Comparison of ENCODE assay signal across 17 cellular contexts in genomic region chr14:105498430-105499255, GRCh38. TPM values are rescaled to one million over a fixed set of nuclear protein-coding genes. Genes with fewer than 3 reads are reported as not detected.
DNase-seq lines count a peak whose midpoint lies in the region; ATAC-seq, FAIRE-seq and TF ChIP-seq lines count a peak whose summit lies in the region.
"Had no signal": no experiment of that assay in that cellular context is flagged by ENCODE, and none has a peak within 500 bp of the region (broad histone marks: within the 10 kb centered on the region; RNA-seq: fewer than 3 reads in every experiment).

No MANE protein-coding gene starts in this region.

- DNase-seq in A549 (ENCODE audit: low read depth in 1 of 2, low spot score in 1 of 2) (no peak), H9 (peak; percentile 39), neural crest cell (ENCODE audit: low read depth, low spot score) (no peak), epidermal melanocyte (ENCODE audit: insufficient read length, low spot score) (no peak), G401 (ENCODE audit: low spot score) (no peak), NCI-H226 (no peak)
- no peak for DNase-seq in effector memory CD8-positive, alpha-beta T cell
- DNase-seq: activated CD8-positive, alpha-beta T cell treated with anti-CD3 and anti-CD28 coated beads for 36 hours; activated gamma-delta T cell treated with Interleukin-2 at 50 U/mL for 16 hours; AML-193; DND-41; mesendoderm; NCI-H187 treated with DMSO at 0.1 percent for 48 hours had no signal

- 93% methylated on average over 28 of the region's 36 CpGs for WGBS in A549 (ENCODE audit: missing lambda C conversion rate)
- WGBS in H9 (ENCODE audit: extremely low coverage, insufficient read length, low lambda C conversion rate): no CpG with 5 or more reads among the region's 36 CpGs

- no peak overlapping the region for H3K9ac ChIP-seq in H9 (ENCODE audit: extremely low read depth, insufficient read length, low read length)

- no peak for TF ChIP-seq POLR2A in A549 (IDR thresholded peaks at IDR 0.05; ENCODE audit: low read length)

- no peak overlapping the region for H3T11ph ChIP-seq in H9 (ENCODE audit: low read length)

- no peak overlapping the region for H3K4me3 Mint-ChIP-seq in H9
- peak overlapping the region in 1 of 2 donors; percentile 12 for H3K4me3 Mint-ChIP-seq in effector memory CD8-positive, alpha-beta T cell
- peak overlapping the region; percentile 65 for H3K4me3 Mint-ChIP-seq in neural crest cell
- H3K4me3 Mint-ChIP-seq: activated CD8-positive, alpha-beta T cell treated with anti-CD3 and anti-CD28 coated beads for 36 hours had no signal

- H3K9me3 ChIP-seq in A549 (no peaks in the 10 kb centered on the region), H9 (ENCODE audit: control insufficient read depth, low read depth, low read length) (no peaks in the 10 kb centered on the region)
- H3K9me3 ChIP-seq: vagina had no signal

- H3K14ac ChIP-seq in H9 (ENCODE audit: insufficient read depth, low read length): no peak overlapping the region

- H3K18ac ChIP-seq in H9 (ENCODE audit: insufficient read length, low read depth, low read length): no peak overlapping the region

- no peaks in the 10 kb centered on the region for H3K27me3 ChIP-seq in H9 (ENCODE audit: insufficient read depth, low read length)
- H3K27me3 ChIP-seq: vagina had no signal

- no peak overlapping the region for H2BK120ac ChIP-seq in H9 (ENCODE audit: low read depth, low read length, poor library complexity, severe bottlenecking)

- no peak overlapping the region for H3K27ac ChIP-seq in A549
- H3K27ac ChIP-seq in H9 (ENCODE audit: insufficient read length, low read depth, low read length): no peak overlapping the region
- H3K27ac ChIP-seq: vagina had no signal

- peak in 1 of 2 experiments; percentile 0; a peak in 2 of 6 replicates for ATAC-seq in A549
- no peak for ATAC-seq in effector memory CD8-positive, alpha-beta T cell (replicated peaks)
- ATAC-seq in HG02840 (IDR thresholded peaks at IDR 0.05; ENCODE audit: low FRiP score, unreplicated experiment): no peak
- ATAC-seq: activated CD8-positive, alpha-beta T cell treated with anti-CD3 and anti-CD28 coated beads for 36 hours had no signal

- H2BK20ac ChIP-seq in H9 (ENCODE audit: low read depth, low read length, poor library complexity, severe bottlenecking): no peak overlapping the region

- CTCF ChIA-PET in A549 (lab: Yijun Ruan, JAX): interaction anchor here (0.5 to 4.4 kb wide), 5 partner anchors 9 to 128 kb away, joined by 3 to 15 read pairs (median 6); no protein-coding TSS in a partner anchor

- no peak for TF ChIP-seq RAD21 in A549 (conservative IDR thresholded peaks at IDR 0.05 in 1 of 2, IDR thresholded peaks at IDR 0.05 in 1 of 2)

- no peak overlapping the region for H4K91ac ChIP-seq in H9 (ENCODE audit: insufficient read length, low read depth, low read length)

- peaks cover 2% of the 10 kb centered on the region; the same call in 1 of the 2 replicates for H3K27me3 Mint-ChIP-seq in H9 (ENCODE audit: low read depth)
- H3K27me3 Mint-ChIP-seq in effector memory CD8-positive, alpha-beta T cell: peaks cover 0 to 11% of the 10 kb centered on the region in 2 donors
- H3K27me3 Mint-ChIP-seq in neural crest cell (ENCODE audit: low read depth): peaks cover 10% of the 10 kb centered on the region

- no peak overlapping the region for H2BK12ac ChIP-seq in H9 (ENCODE audit: insufficient read length, low read depth, low read length)

- H3K9me3 Mint-ChIP-seq in H9 (peaks cover 0 to 3% of the 10 kb centered on the region in 2 experiments; a peak in 1 of 5 replicates), neural crest cell (no peaks in the 10 kb centered on the region)
- no peaks in the 10 kb centered on the region for H3K9me3 Mint-ChIP-seq in effector memory CD8-positive, alpha-beta T cell
- H3K9me3 Mint-ChIP-seq: activated CD8-positive, alpha-beta T cell treated with anti-CD3 and anti-CD28 coated beads for 36 hours had no signal

- H3K4me3 ChIP-seq in A549: no peak overlapping the region
- H3K4me3 ChIP-seq: vagina had no signal

- H3K4me2 ChIP-seq in A549 (no peak overlapping the region), H9 (ENCODE audit: insufficient read depth, insufficient read length, low read length) (no peak overlapping the region)

- H2AFZ ChIP-seq in H9 (ENCODE audit: low read length): no peak overlapping the region

- no peaks in the 10 kb centered on the region for H4K20me1 ChIP-seq in H9 (ENCODE audit: control insufficient read depth, insufficient read depth, insufficient read length)

- H3K4me1 Mint-ChIP-seq in H9: peaks cover 0 to 4% of the 10 kb centered on the region in 2 experiments; a peak in 2 of 4 replicates
- peaks cover 0 to 5% of the 10 kb centered on the region in 2 donors for H3K4me1 Mint-ChIP-seq in effector memory CD8-positive, alpha-beta T cell (ENCODE audit: low read depth in 2 of 2)
- peaks cover 20% of the 10 kb centered on the region for H3K4me1 Mint-ChIP-seq in neural crest cell

- no peak overlapping the region for H4K5ac ChIP-seq in H9 (ENCODE audit: insufficient read length, low read depth, low read length)

- no peak overlapping the region for H2AK5ac ChIP-seq in H9 (ENCODE audit: insufficient read length, low read length)

- H3K4ac ChIP-seq in H9 (ENCODE audit: low read depth, low read length): no peak overlapping the region

- no peak overlapping the region for H2BK15ac ChIP-seq in H9 (ENCODE audit: low read depth, low read length)

- no peak overlapping the region for H4K8ac ChIP-seq in H9 (replicated peaks; ENCODE audit: insufficient read length, low read depth, low read length)

- H3K36me3 Mint-ChIP-seq in H9 (ENCODE audit: insufficient read depth in 1 of 3, low read depth in 3 of 3): peaks cover 0 to under 1% (median 0%) of the 10 kb centered on the region in 3 experiments; a peak in 2 of 7 replicates
- H3K36me3 Mint-ChIP-seq in effector memory CD8-positive, alpha-beta T cell (ENCODE audit: insufficient read depth): peaks cover 95% of the 10 kb centered on the region
- H3K36me3 Mint-ChIP-seq in neural crest cell (ENCODE audit: low read depth): no peaks in the 10 kb centered on the region

- H3K4me1 ChIP-seq in A549 (no peaks in the 10 kb centered on the region), H9 (ENCODE audit: insufficient read depth, low read length) (no peaks in the 10 kb centered on the region)
- H3K4me1 ChIP-seq: vagina had no signal

- peak overlapping the region in 2 of 3 experiments; percentile 35 to 55; a peak in 1 of 7 replicates for H3K27ac Mint-ChIP-seq in H9
- peak overlapping the region; percentile 60 to 92 for H3K27ac Mint-ChIP-seq in effector memory CD8-positive, alpha-beta T cell
- H3K27ac Mint-ChIP-seq in neural crest cell (ENCODE audit: unreplicated experiment): peak overlapping the region; percentile 88
- H3K27ac Mint-ChIP-seq: activated CD8-positive, alpha-beta T cell treated with anti-CD3 and anti-CD28 coated beads for 36 hours; progenitor cell of endocrine pancreas had no signal

- H3K23ac ChIP-seq in H9 (ENCODE audit: insufficient read length, low read depth, low read length): no peak overlapping the region

- H2BK5ac ChIP-seq in H9 (ENCODE audit: insufficient read length, low read length): no peak overlapping the region

- no peak for FAIRE-seq in A549 (lab: Jason Lieb, UNC)
- FAIRE-seq: GM19239 had no signal

- TF ChIP-seq CTCF in A549 (IDR thresholded peaks at IDR 0.05) (no peak), H9 (conservative IDR thresholded peaks at IDR 0.05) (no peak), neural crest cell (conservative IDR thresholded peaks at IDR 0.05) (no peak)

- H3K79me2 ChIP-seq in H9 (ENCODE audit: insufficient read depth, low read length): no peaks in the 10 kb centered on the region

- H3K56ac ChIP-seq in H9 (ENCODE audit: insufficient read length, low read depth, low read length): no peak overlapping the region

- no peak for TF ChIP-seq EP300 in A549 (IDR thresholded peaks at IDR 0.05)

- no peaks in the 10 kb centered on the region for H3K79me1 ChIP-seq in H9 (ENCODE audit: insufficient read depth, low read depth, low read length, poor library complexity, severe bottlenecking)

- H3K23me2 ChIP-seq in H9 (ENCODE audit: insufficient read length, low read depth, low read length, poor library complexity, severe bottlenecking): peaks cover 2% of the 10 kb centered on the region

- in situ Hi-C loops in G401 (cut with HindIII; ENCODE audit: low sequenced_read_pairs): no loop called here

- POLR2A ChIA-PET in A549 (lab: Yijun Ruan, JAX): interaction anchor here (1.1 kb wide), 1 partner anchor 17 kb away, joined by 3 read pairs; no protein-coding TSS in a partner anchor

RNA-seq across cellular contexts. Expression of gene TEDC1, which starts 7.6 kb away (rescaled TPM):
- polyA plus RNA-seq in A549 (2011; rRNA removed) (12.7 and 13.4 TPM in 2 replicates), A549 (2017; fragmentation: RNase III; extraction: RNeasy Plus Mini Kit Qiagen cat#74134 plus additional on column Dnase treatment) (35.1 to 39.6 TPM (median 37.5 TPM) in 3 replicates)
- polyA plus RNA-seq in A549 (2012; cell fraction: cytosol; rRNA removed): 58.9 and 70.0 TPM in 2 replicates
- 139 and 189 TPM in 2 replicates for polyA plus RNA-seq in A549 (2012; cell fraction: nucleus; rRNA removed)
- 5.5 and 9.7 TPM in 2 replicates for polyA minus RNA-seq in A549 (2011; rRNA and poly(A)+ RNA removed)
- total RNA-seq in H9 (2021) (26.2 TPM in 2 replicates), neural crest cell (39.6 and 44.9 TPM in 2 replicates)
- total RNA-seq in G401 (2014; rRNA removed; shearing (Covaris generic)): 67.1 and 89.1 TPM in 2 replicates

RNA-seq across cellular contexts. Expression of gene CRIP1, which starts 12.0 kb away (rescaled TPM):
- polyA plus RNA-seq in A549 (2011; rRNA removed) (196 and 280 TPM in 2 replicates), A549 (2017; fragmentation: RNase III; extraction: RNeasy Plus Mini Kit Qiagen cat#74134 plus additional on column Dnase treatment) (837 to 1,023 TPM (median 999 TPM) in 3 replicates)
- 1,772 and 1,826 TPM in 2 replicates for polyA plus RNA-seq in A549 (2012; cell fraction: cytosol; rRNA removed)
- 674 and 890 TPM in 2 replicates for polyA plus RNA-seq in A549 (2012; cell fraction: nucleus; rRNA removed)
- polyA minus RNA-seq in A549 (2011; rRNA and poly(A)+ RNA removed): 60.5 and 132 TPM in 2 replicates
- total RNA-seq in H9 (2021) (6.9 and 8.8 TPM in 2 replicates), neural crest cell (3.2 and 4.8 TPM in 2 replicates)
- total RNA-seq in G401 (2014; rRNA removed; shearing (Covaris generic)): 8.6 TPM in 1 of 2 replicates, not detected in the other

RNA-seq across cellular contexts. Expression of gene CRIP2, which starts 24.0 kb away (rescaled TPM):
- polyA plus RNA-seq in A549 (2011; rRNA removed) (36.2 and 41.0 TPM in 2 replicates), A549 (2017; fragmentation: RNase III; extraction: RNeasy Plus Mini Kit Qiagen cat#74134 plus additional on column Dnase treatment) (55.6 to 68.4 TPM (median 67.3 TPM) in 3 replicates)
- 192 and 210 TPM in 2 replicates for polyA plus RNA-seq in A549 (2012; cell fraction: cytosol; rRNA removed)
- polyA plus RNA-seq in A549 (2012; cell fraction: nucleus; rRNA removed): 220 and 295 TPM in 2 replicates
- 8.9 and 14.4 TPM in 2 replicates for polyA minus RNA-seq in A549 (2011; rRNA and poly(A)+ RNA removed)
- total RNA-seq in H9 (2021) (5.7 and 7.2 TPM in 2 replicates), neural crest cell (38.3 and 39.3 TPM in 2 replicates)
- total RNA-seq in G401 (2014; rRNA removed; shearing (Covaris generic)): 184 and 209 TPM in 2 replicates

RNA-seq across cellular contexts. Expression of gene TMEM121, which starts 27.7 kb away (rescaled TPM):
- polyA plus RNA-seq in A549 (2011; rRNA removed) (2.3 and 2.4 TPM in 2 replicates), A549 (2017; fragmentation: RNase III; extraction: RNeasy Plus Mini Kit Qiagen cat#74134 plus additional on column Dnase treatment) (4.3 to 5.7 TPM (median 5.6 TPM) in 3 replicates)
- polyA plus RNA-seq in A549 (2012; cell fraction: cytosol; rRNA removed): 9.5 and 17.3 TPM in 2 replicates
- polyA plus RNA-seq in A549 (2012; cell fraction: nucleus; rRNA removed): 10.8 and 20.0 TPM in 2 replicates
- 0.74 and 1.4 TPM in 2 replicates for polyA minus RNA-seq in A549 (2011; rRNA and poly(A)+ RNA removed)
- total RNA-seq in H9 (2021) (1.0 and 2.6 TPM in 2 replicates), neural crest cell (12.3 and 13.9 TPM in 2 replicates)
- total RNA-seq in G401 (2014; rRNA removed; shearing (Covaris generic)): 23.8 and 39.1 TPM in 2 replicates
